Comparison of ENCODE assay signal across 1 cellular context in genomic region chr3:149221783-149222517, GRCh38.
TF ChIP-seq lines count a peak whose summit lies in the region.

Gene CP, minus strand, starts transcription at chr3:149221829. Its CDS starts 37 bp downstream, at chr3:149221792.

TF ChIP-seq in HepG2, 621 proteins besides CTCF, POLR2A, EP300 and RAD21 (continued from another document and continues in another):
- TF ChIP-seq MAZ (IDR thresholded peaks at IDR 0.05; ENCODE audit: borderline replicate concordance, low read depth, low read length), result no peak
- TF ChIP-seq MAZ (CRISPR knock-in tag; IDR thresholded peaks at IDR 0.05; ENCODE audit: low read depth), result no peak
- TF ChIP-seq ZNF766 (CRISPR knock-in tag; IDR thresholded peaks at IDR 0.05; ENCODE audit: borderline replicate concordance), result no peak
- no peak for TF ChIP-seq UBTF (CRISPR knock-in tag; IDR thresholded peaks at IDR 0.05)
- TF ChIP-seq ZNF639 (CRISPR knock-in tag; conservative IDR thresholded peaks at IDR 0.05), result no peak
- no peak for TF ChIP-seq ZNF562 (CRISPR knock-in tag; IDR thresholded peaks at IDR 0.05; ENCODE audit: borderline replicate concordance)
- TF ChIP-seq ZZZ3 (CRISPR knock-in tag; IDR thresholded peaks at IDR 0.05; ENCODE audit: borderline replicate concordance), result no peak
- no peak for TF ChIP-seq ZNF567 (CRISPR knock-in tag; IDR thresholded peaks at IDR 0.05; ENCODE audit: borderline replicate concordance)
- no peak for TF ChIP-seq PHF8 (CRISPR knock-in tag; IDR thresholded peaks at IDR 0.05)
- TF ChIP-seq POLR2G (IDR thresholded peaks at IDR 0.05; ENCODE audit: low read depth, low read length), result peak; percentile 54
- no peak for TF ChIP-seq PRPF4 (IDR thresholded peaks at IDR 0.05; ENCODE audit: low read depth, low read length, poor library complexity, severe bottlenecking)
- no peak for TF ChIP-seq NFE2L2 (IDR thresholded peaks at IDR 0.05; ENCODE audit: low read length)
- TF ChIP-seq PTBP1 (IDR thresholded peaks at IDR 0.05; ENCODE audit: low read depth, low read length, poor library complexity, severe bottlenecking), result no peak
- TF ChIP-seq MTERF4 (CRISPR knock-in tag; IDR thresholded peaks at IDR 0.05), result no peak
- no peak for TF ChIP-seq ZNF317 (CRISPR knock-in tag; IDR thresholded peaks at IDR 0.05)
- no peak for TF ChIP-seq ZBTB46 (CRISPR knock-in tag; IDR thresholded peaks at IDR 0.05; ENCODE audit: borderline replicate concordance)
- no peak for TF ChIP-seq ONECUT2 (CRISPR knock-in tag; IDR thresholded peaks at IDR 0.05)
- no peak for TF ChIP-seq ZNF775 (CRISPR knock-in tag; IDR thresholded peaks at IDR 0.05; ENCODE audit: borderline replicate concordance)
- peak; percentile 52; the same call in 1 of the 2 replicates for TF ChIP-seq TAF1 (CRISPR knock-in tag; IDR thresholded peaks at IDR 0.05)
- no peak for TF ChIP-seq ZBTB2 (CRISPR knock-in tag; IDR thresholded peaks at IDR 0.05; ENCODE audit: low read depth)
- TF ChIP-seq IKZF1 (IDR thresholded peaks at IDR 0.05), result no peak
- no peak for TF ChIP-seq ZNF513 (CRISPR knock-in tag; conservative IDR thresholded peaks at IDR 0.05)
- no peak for TF ChIP-seq ELF1 (CRISPR knock-in tag; IDR thresholded peaks at IDR 0.05)
- no peak; the same call in 1 of the 2 replicates for TF ChIP-seq ELF3 (CRISPR knock-in tag; IDR thresholded peaks at IDR 0.05)
- no peak for TF ChIP-seq DMTF1 (CRISPR knock-in tag; IDR thresholded peaks at IDR 0.05)
- TF ChIP-seq RXRB (CRISPR knock-in tag; IDR thresholded peaks at IDR 0.05; ENCODE audit: borderline replicate concordance), result peak; percentile 46; the same call in 1 of the 2 replicates
- no peak for TF ChIP-seq KIAA2018 (CRISPR knock-in tag; IDR thresholded peaks at IDR 0.05; ENCODE audit: borderline replicate concordance)
- TF ChIP-seq CBFB (CRISPR knock-in tag; IDR thresholded peaks at IDR 0.05), result no peak
- no peak for TF ChIP-seq ZNF251 (CRISPR knock-in tag; IDR thresholded peaks at IDR 0.05)
- no peak for TF ChIP-seq ZFP82 (CRISPR knock-in tag; IDR thresholded peaks at IDR 0.05; ENCODE audit: borderline replicate concordance)
- no peak for TF ChIP-seq ZNF549 (CRISPR knock-in tag; IDR thresholded peaks at IDR 0.05)
- no peak for TF ChIP-seq ZNF121 (CRISPR knock-in tag; IDR thresholded peaks at IDR 0.05)
- no peak for TF ChIP-seq DNMT1 (CRISPR knock-in tag; IDR thresholded peaks at IDR 0.05)
- no peak for TF ChIP-seq ZNF512 (CRISPR knock-in tag; IDR thresholded peaks at IDR 0.05)
- no peak for TF ChIP-seq PLSCR1 (CRISPR knock-in tag; IDR thresholded peaks at IDR 0.05; ENCODE audit: borderline replicate concordance)
